In genomic region chr17:64094412-64094811, GRCh38 we compare ENCODE assay signal across 23 cellular contexts. TPM values are rescaled to one million over a fixed set of nuclear protein-coding genes. Genes with fewer than 3 reads are reported as not detected.
DNase-seq lines count a peak whose midpoint lies in the region; ATAC-seq and TF ChIP-seq lines count a peak whose summit lies in the region.
"Had no signal": no experiment of that assay in that cellular context is flagged by ENCODE, and none has a peak within 500 bp of the region (broad histone marks: within the 10 kb centered on the region; RNA-seq: fewer than 3 reads in every experiment).

No MANE protein-coding gene starts in this region.

- H4K20me1 ChIP-seq in PC-3 (ENCODE audit: low read length), result no peaks in the 10 kb centered on the region

- peaks cover 4% of the 10 kb centered on the region; the same call in 1 of the 2 replicates for H3K79me2 ChIP-seq in PC-3 (ENCODE audit: low read length)

- POLR2A ChIA-PET in PC-3 (lab: Charles Lee; ENCODE audit: unreplicated experiment), result no interaction called here

- DNase-seq in natural killer cell treated with Interleukin-12 subunit alpha and Interleukin-12 subunit beta and Interleukin-15 and Interleukin-18, amount 100 ng/mL, for 72 hours (ENCODE audit: low spot score), result no peak
- no peak for DNase-seq in natural killer cell
- no peak for DNase-seq in PC-3
- DNase-seq in central memory CD8-positive, alpha-beta T cell (ENCODE audit: low spot score in 2 of 2), result no peak
- no peak for DNase-seq in inferior parietal cortex (ENCODE audit: extremely low spot score)
- DNase-seq: activated T-cell treated with anti-CD3 and anti-CD28 coated beads for 4 hours; effector memory CD4-positive, alpha-beta T cell; foreskin melanocyte; immature natural killer cell; left ventricle myocardium superior; NCI-H1092 treated with DMSO at 0.1 percent for 48 hours; NCI-H1930; NCI-H226; NCI-H82; OCI-M1; SHP77 had no signal

- intact Hi-C loops in natural killer cell (cut with micrococcal nuclease), result loop anchor here (5.0 kb wide), 1 partner anchor 42 kb away; no protein-coding TSS in a partner anchor
- intact Hi-C loops in PC-3 (cut with micrococcal nuclease), result no loop called here

- H3K4me1 Mint-ChIP-seq in natural killer cell treated with Interleukin-12 subunit alpha and Interleukin-12 subunit beta and Interleukin-15 and Interleukin-18, amount 100 ng/mL, for 72 hours (ENCODE audit: low read depth in 2 of 2), result peaks cover 44 to 62% of the 10 kb centered on the region in 2 donors
- peaks cover 15 to 44% of the 10 kb centered on the region in 2 donors for H3K4me1 Mint-ChIP-seq in natural killer cell
- peaks cover 57% of the 10 kb centered on the region for H3K4me1 Mint-ChIP-seq in central memory CD8-positive, alpha-beta T cell

- BruUV-seq in PC-3 (replicated peaks; lab: Mats Ljungman, UMichigan), result no TSS peak

- peak overlapping the region; percentile 23 for H3K4me3 Mint-ChIP-seq in natural killer cell treated with Interleukin-12 subunit alpha and Interleukin-12 subunit beta and Interleukin-15 and Interleukin-18, amount 100 ng/mL, for 72 hours
- H3K4me3 Mint-ChIP-seq in natural killer cell, result no peak overlapping the region
- H3K4me3 Mint-ChIP-seq in central memory CD8-positive, alpha-beta T cell, result no peak overlapping the region
- H3K4me3 Mint-ChIP-seq: brain, immature natural killer cell had no signal

- H3K27ac Mint-ChIP-seq in natural killer cell treated with Interleukin-12 subunit alpha and Interleukin-12 subunit beta and Interleukin-15 and Interleukin-18, amount 100 ng/mL, for 72 hours, result peak overlapping the region; percentile 66 to 85
- no peak overlapping the region for H3K27ac Mint-ChIP-seq in natural killer cell
- H3K27ac Mint-ChIP-seq in central memory CD8-positive, alpha-beta T cell (ENCODE audit: low read depth), result peak overlapping the region; percentile 18
- H3K27ac Mint-ChIP-seq: progenitor cell of endocrine pancreas had no signal

- H3K9me2 ChIP-seq in PC-3 (replicated peaks; ENCODE audit: low read length), result no peaks in the 10 kb centered on the region

- H3K27me3 Mint-ChIP-seq in natural killer cell treated with Interleukin-12 subunit alpha and Interleukin-12 subunit beta and Interleukin-15 and Interleukin-18, amount 100 ng/mL, for 72 hours, result no peaks in the 10 kb centered on the region
- no peaks in the 10 kb centered on the region for H3K27me3 Mint-ChIP-seq in natural killer cell (ENCODE audit: low read depth in 2 of 2)
- H3K27me3 Mint-ChIP-seq in central memory CD8-positive, alpha-beta T cell, result no peaks in the 10 kb centered on the region
- H3K27me3 Mint-ChIP-seq: brain, progenitor cell of endocrine pancreas had no signal

- H3K36me3 Mint-ChIP-seq in natural killer cell treated with Interleukin-12 subunit alpha and Interleukin-12 subunit beta and Interleukin-15 and Interleukin-18, amount 100 ng/mL, for 72 hours, result peaks cover 25% of the 10 kb centered on the region
- peaks cover 19% of the 10 kb centered on the region for H3K36me3 Mint-ChIP-seq in natural killer cell
- peaks cover 24% of the 10 kb centered on the region for H3K36me3 Mint-ChIP-seq in central memory CD8-positive, alpha-beta T cell (ENCODE audit: insufficient read depth)

- no peak overlapping the region for H3K4me2 ChIP-seq in PC-3 (ENCODE audit: low read length)
- H3K4me2 ChIP-seq: hepatocyte had no signal

- H3F3A ChIP-seq in PC-3 (ENCODE audit: low read length, unreplicated experiment), result peaks cover 13% of the 10 kb centered on the region

- H3K9me3 Mint-ChIP-seq in natural killer cell treated with Interleukin-12 subunit alpha and Interleukin-12 subunit beta and Interleukin-15 and Interleukin-18, amount 100 ng/mL, for 72 hours, result no peaks in the 10 kb centered on the region
- no peaks in the 10 kb centered on the region for H3K9me3 Mint-ChIP-seq in natural killer cell
- H3K9me3 Mint-ChIP-seq in central memory CD8-positive, alpha-beta T cell, result no peaks in the 10 kb centered on the region
- H3K9me3 Mint-ChIP-seq: brain, immature natural killer cell had no signal

- CTCF ChIA-PET in PC-3 (lab: Charles Lee), result no interaction called here

- H3K27ac ChIP-seq in PC-3 (ENCODE audit: low read length), result peak overlapping the region; percentile 65; the same call in 1 of the 2 replicates
- H3K27ac ChIP-seq: thoracic aorta had no signal

- H3K27me3 ChIP-seq in PC-3 (ENCODE audit: low read length), result no peaks in the 10 kb centered on the region
- H3K27me3 ChIP-seq: hepatocyte had no signal

- H3K4me1 ChIP-seq in PC-3 (ENCODE audit: insufficient read depth, low read length), result peaks cover 44% of the 10 kb centered on the region

- H2AFZ ChIP-seq in PC-3 (ENCODE audit: low read length), result no peak overlapping the region
- H2AFZ ChIP-seq: hepatocyte had no signal

- no peak overlapping the region for H3K4me3 ChIP-seq in PC-3 (ENCODE audit: low read length)
- H3K4me3 ChIP-seq: hepatocyte, thoracic aorta had no signal

- H3K9ac ChIP-seq in PC-3 (ENCODE audit: low read length), result no peak overlapping the region

- no peak for ATAC-seq in natural killer cell treated with Interleukin-12 subunit alpha and Interleukin-12 subunit beta and Interleukin-15 and Interleukin-18, amount 100 ng/mL, for 72 hours
- ATAC-seq in natural killer cell (no peak), PC-3 (no peak), HG03520 (IDR thresholded peaks at IDR 0.05; ENCODE audit: unreplicated experiment) (no peak), HG02885 (IDR thresholded peaks at IDR 0.05; ENCODE audit: poor library complexity, unreplicated experiment) (no peak)
- no peak for ATAC-seq in central memory CD8-positive, alpha-beta T cell (replicated peaks; ENCODE audit: extremely low read depth, poor library complexity, severe bottlenecking)
- ATAC-seq: esophagus mucosa, left ventricle myocardium superior had no signal

- TF ChIP-seq CTCF in natural killer cell (IDR thresholded peaks at IDR 0.05) (no peak), PC-3 (conservative IDR thresholded peaks at IDR 0.05; ENCODE audit: low read depth, low read length) (no peak)

- peaks cover 5% of the 10 kb centered on the region; the same call in 1 of the 2 replicates for H3K36me3 ChIP-seq in PC-3 (ENCODE audit: low read depth, low read length)
- H3K36me3 ChIP-seq: thoracic aorta had no signal

- H3K9me3 ChIP-seq in PC-3 (ENCODE audit: low read length), result no peaks in the 10 kb centered on the region
- H3K9me3 ChIP-seq: thoracic aorta had no signal

RNA-seq across cellular contexts. Expression of gene ERN1, which starts 35.5 kb away (rescaled TPM):
- 100 to 1,000 TPM; 131 TPM for total RNA-seq in natural killer cell treated with Interleukin-12 subunit alpha and Interleukin-12 subunit beta and Interleukin-15 and Interleukin-18, amount 100 ng/mL, for 72 hours
- 10 to 100 TPM; 52.9 to 90.5 (median 67.2) TPM for total RNA-seq in natural killer cell
- total RNA-seq in PC-3 (2014; rRNA removed), result 13.5 and 17.9 TPM in 2 replicates

Comparison
In these comparisons a context has a peak if more than half of its experiments do, and no peak if none do; other contexts are left out.
1. H3K27ac Mint-ChIP-seq: peak in natural killer cell treated with Interleukin-12 subunit alpha and Interleukin-12 subunit beta and Interleukin-15 and Interleukin-18, amount 100 ng/mL, for 72 hours (2 of 2) and central memory CD8-positive, alpha-beta T cell (single experiment); none in natural killer cell (0 of 2).